In the genomic region with DNA sequence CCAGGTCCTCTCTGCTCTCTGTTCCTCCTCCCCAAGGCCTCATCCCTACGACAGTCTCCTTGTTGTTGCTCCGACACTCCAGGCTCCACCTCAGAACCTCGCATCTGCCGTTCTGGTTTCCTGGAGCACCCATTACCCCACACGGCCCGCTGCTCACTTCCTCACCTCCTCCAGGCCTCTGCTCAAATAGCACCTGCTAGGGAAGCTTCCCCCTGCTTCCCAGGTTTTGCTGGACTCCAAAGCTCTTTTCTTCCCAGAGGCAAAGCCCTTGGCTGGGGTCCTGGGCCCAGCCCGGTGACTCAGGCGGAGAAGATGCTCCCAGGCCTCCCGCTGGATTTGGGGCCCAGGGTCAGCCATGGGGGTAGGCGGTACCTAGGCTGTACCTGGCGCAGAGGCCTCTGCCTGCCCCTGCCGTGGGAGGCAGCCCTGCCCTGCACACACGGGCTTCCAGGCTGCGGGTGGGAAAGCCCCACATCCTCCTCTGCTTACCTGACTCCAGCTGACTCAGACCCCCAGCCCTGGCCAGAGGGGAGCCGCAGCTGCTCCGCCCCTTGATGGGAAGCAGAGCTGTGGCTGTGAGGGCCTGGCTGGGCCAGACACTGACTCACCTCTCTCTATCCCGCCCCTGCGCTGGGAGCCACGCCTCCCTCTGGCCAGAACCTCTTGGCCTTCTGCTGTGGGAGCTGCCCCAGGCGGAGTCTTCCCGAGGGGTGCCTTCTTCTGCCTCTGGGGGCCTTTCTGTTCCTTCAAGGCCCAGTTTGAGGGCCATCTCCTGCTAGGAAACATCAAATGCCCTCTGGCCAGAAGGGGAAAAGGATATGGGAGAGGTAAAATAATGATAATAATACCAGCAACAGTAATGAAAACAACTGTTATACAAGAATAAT, we compare ENCODE assay signal across 9 cellular contexts.
A peak's percentile ranks its signal among the peaks of the same experiment; 100 is the strongest.
DNase-seq lines count a peak whose midpoint lies in the region; ATAC-seq, FAIRE-seq and TF ChIP-seq lines count a peak whose summit lies in the region.
"Had no signal": no experiment of that assay in that cellular context is flagged by ENCODE, and none has a peak within 500 bp of the region (broad histone marks: within the 10 kb centered on the region; RNA-seq: fewer than 3 reads in every experiment).

No MANE protein-coding gene starts in this region.

- H3K4me1 ChIP-seq in heart left ventricle: peaks cover 0 to 44% (median 13%) of the 10 kb centered on the region in 12 donors
- peaks cover 19 to 24% of the 10 kb centered on the region in 2 donors for H3K4me1 ChIP-seq in gastrocnemius medialis

- DNase-seq in activated T-cell treated with anti-CD3 and anti-CD28 coated beads, Interleukin-2, amount 50 U/mL, for 24 hours: no peak
- DNase-seq in activated T-cell treated with anti-CD3 and anti-CD28 coated beads, Interleukin-2, amount 50 U/mL, for 1 hour: no peak
- DNase-seq in activated CD8-positive, alpha-beta memory T cell treated with anti-CD3 and anti-CD28 coated beads, Interleukin-2, amount 50 U/mL, for 48 hours: peak; percentile 79
- peak; percentile 72 to 92 (median 87) for DNase-seq in heart left ventricle
- DNase-seq in gastrocnemius medialis: peak; percentile 75 to 89
- no peak for DNase-seq in frontal cortex (ENCODE audit: low spot score in 2 of 2)
- no peak for DNase-seq in NOMO-1 treated with dmso at 0.1 percent for 144 hours (lab: John Stamatoyannopoulos, UW; ENCODE audit: unreplicated experiment)

- H3K4me3 ChIP-seq in heart left ventricle (no peak overlapping the region), gastrocnemius medialis (peak overlapping the region in 1 of 4 donors; percentile 6)

- FAIRE-seq in frontal cortex (lab: Jason Lieb, UNC): no peak

- H3K36me3 Mint-ChIP-seq in activated T-cell treated with anti-CD3 and anti-CD28 coated beads, Interleukin-2, amount 50 U/mL, for 24 hours (ENCODE audit: low read depth): no peaks in the 10 kb centered on the region
- H3K36me3 Mint-ChIP-seq: activated naive CD4-positive, alpha-beta T cell treated with anti-CD3 and anti-CD28 coated beads, Interleukin-2, amount 50 U/mL, for 24 hours had no signal

- peaks cover 22% of the 10 kb centered on the region for H3K27me3 Mint-ChIP-seq in activated T-cell treated with anti-CD3 and anti-CD28 coated beads, Interleukin-2, amount 50 U/mL, for 24 hours

- no peaks in the 10 kb centered on the region for H3K9me3 Mint-ChIP-seq in activated T-cell treated with anti-CD3 and anti-CD28 coated beads, Interleukin-2, amount 50 U/mL, for 24 hours
- H3K9me3 Mint-ChIP-seq: activated naive CD4-positive, alpha-beta T cell treated with anti-CD3 and anti-CD28 coated beads, Interleukin-2, amount 50 U/mL, for 24 hours had no signal

- H3K36me3 ChIP-seq in heart left ventricle (no peaks in the 10 kb centered on the region), gastrocnemius medialis (no peaks in the 10 kb centered on the region)

- WGBS in heart left ventricle, 4 donors: 58 to 65% (median 63%) methylated on average over 14 to 21 of the region's 21 CpGs

- TF ChIP-seq CTCF in heart left ventricle (IDR thresholded peaks at IDR 0.05): peak in 1 of 12 donors; percentile 6
- peak in 1 of 5 experiments; percentile 14 for TF ChIP-seq CTCF in gastrocnemius medialis (IDR thresholded peaks at IDR 0.05 in 4 of 5, conservative IDR thresholded peaks at IDR 0.05 in 1 of 5)

- H3K9me3 ChIP-seq in heart left ventricle: no peaks in the 10 kb centered on the region
- H3K9me3 ChIP-seq in gastrocnemius medialis: no peaks in the 10 kb centered on the region

- intact Hi-C loops in heart left ventricle (cut with DNase I) (no loop called here), gastrocnemius medialis (cut with DNase I; ENCODE audit: low total_unique reads) (no loop called here)

- TF ChIP-seq POLR2A in heart left ventricle (IDR thresholded peaks at IDR 0.05): peak in 1 of 2 donors; percentile 32
- peak; percentile 44 to 45 for TF ChIP-seq POLR2A in gastrocnemius medialis (IDR thresholded peaks at IDR 0.05)

- H3K27me3 ChIP-seq in heart left ventricle (no peaks in the 10 kb centered on the region), gastrocnemius medialis (no peaks in the 10 kb centered on the region)

- in situ Hi-C loops in gastrocnemius medialis (cut with MboI; ENCODE audit: low sequenced_read_pairs in 4 of 4): no loop called here

- H3K4me1 Mint-ChIP-seq in activated T-cell treated with anti-CD3 and anti-CD28 coated beads, Interleukin-2, amount 50 U/mL, for 24 hours (ENCODE audit: low read depth): peaks cover 20% of the 10 kb centered on the region
- H3K4me1 Mint-ChIP-seq: activated naive CD4-positive, alpha-beta T cell treated with anti-CD3 and anti-CD28 coated beads, Interleukin-2, amount 50 U/mL, for 24 hours had no signal

- H3K27ac Mint-ChIP-seq in activated T-cell treated with anti-CD3 and anti-CD28 coated beads, Interleukin-2, amount 50 U/mL, for 24 hours: peak overlapping the region; percentile 3
- H3K27ac Mint-ChIP-seq: activated naive CD4-positive, alpha-beta T cell treated with anti-CD3 and anti-CD28 coated beads, Interleukin-2, amount 50 U/mL, for 24 hours had no signal

- H3K4me3 Mint-ChIP-seq in activated T-cell treated with anti-CD3 and anti-CD28 coated beads, Interleukin-2, amount 50 U/mL, for 24 hours: no peak overlapping the region
- H3K4me3 Mint-ChIP-seq: activated naive CD4-positive, alpha-beta T cell treated with anti-CD3 and anti-CD28 coated beads, Interleukin-2, amount 50 U/mL, for 24 hours had no signal

- H3K27ac ChIP-seq in heart left ventricle (peak overlapping the region in 6 of 12 donors; percentile 20 to 81 (median 58)), gastrocnemius medialis (peak overlapping the region; percentile 55 to 73 (median 61))

- ATAC-seq in heart left ventricle: peak; percentile 77 to 98 (median 92)
- peak; percentile 81 to 92 for ATAC-seq in gastrocnemius medialis
- no peak for ATAC-seq in GM18520 (IDR thresholded peaks at IDR 0.05; ENCODE audit: unreplicated experiment)

Comparison
In these comparisons a context has a peak if more than half of its experiments do, and no peak if none do; other contexts are left out.
1. DNase-seq: peak in activated CD8-positive, alpha-beta memory T cell treated with anti-CD3 and anti-CD28 coated beads, Interleukin-2, amount 50 U/mL, for 48 hours (single experiment), heart left ventricle (5 of 5) and gastrocnemius medialis (2 of 2); none in activated T-cell treated with anti-CD3 and anti-CD28 coated beads, Interleukin-2, amount 50 U/mL, for 24 hours (single experiment), activated T-cell treated with anti-CD3 and anti-CD28 coated beads, Interleukin-2, amount 50 U/mL, for 1 hour (single experiment), frontal cortex (0 of 2) and NOMO-1 treated with dmso at 0.1 percent for 144 hours (single experiment).